Comparison of ENCODE assay signal across 15 cellular contexts in the genomic region with DNA sequence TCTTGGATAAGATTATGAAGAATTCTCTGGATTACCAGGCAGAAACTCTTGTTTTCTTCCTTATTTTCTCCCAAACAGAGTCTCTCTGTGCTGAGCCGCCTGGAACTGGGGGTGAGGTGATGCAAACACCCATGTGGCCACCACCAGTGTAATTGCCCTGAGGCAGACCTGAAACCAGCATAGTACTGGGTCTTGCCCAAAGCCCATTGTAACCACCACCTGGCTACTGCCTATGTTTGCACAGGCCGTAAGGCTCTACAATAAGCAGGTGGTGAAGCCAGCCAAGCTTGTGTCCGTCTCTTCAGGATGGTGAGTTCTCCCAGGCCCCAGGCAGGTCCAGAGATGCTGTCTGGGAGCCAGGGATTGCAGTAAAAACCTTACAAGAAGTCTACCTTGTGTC. TPM values are rescaled to one million over a fixed set of nuclear protein-coding genes. Genes with fewer than 3 reads are reported as not detected.
DNase-seq lines count a peak whose midpoint lies in the region; ATAC-seq and TF ChIP-seq lines count a peak whose summit lies in the region.
"Had no signal": no experiment of that assay in that cellular context is flagged by ENCODE, and none has a peak within 500 bp of the region (broad histone marks: within the 10 kb centered on the region; RNA-seq: fewer than 3 reads in every experiment).

No MANE protein-coding gene starts in this region.

- H3K27me3 Mint-ChIP-seq in nephron progenitor cell (ENCODE audit: low read depth, poor library complexity) = peaks cover 4% of the 10 kb centered on the region

- peak overlapping the region; percentile 23 for H3K27ac Mint-ChIP-seq in nephron progenitor cell
- no peak overlapping the region for H3K27ac Mint-ChIP-seq in activated naive CD4-positive, alpha-beta T cell treated with anti-CD3 and anti-CD28 coated beads, Interleukin-2, amount 50 U/mL, for 72 hours
- H3K27ac Mint-ChIP-seq: CD14-positive monocyte; CD8-positive, alpha-beta T cell had no signal

- H3K4me3 Mint-ChIP-seq in nephron progenitor cell = no peak overlapping the region
- H3K4me3 Mint-ChIP-seq: CD14-positive monocyte; CD8-positive, alpha-beta T cell had no signal

- no peak overlapping the region for H3K27ac ChIP-seq in brain microvascular endothelial cell
- H3K27ac ChIP-seq: A549 had no signal

- H3K36me3 Mint-ChIP-seq in nephron progenitor cell (ENCODE audit: low read depth) = peaks cover 46% of the 10 kb centered on the region
- H3K36me3 Mint-ChIP-seq in activated naive CD4-positive, alpha-beta T cell treated with anti-CD3 and anti-CD28 coated beads, Interleukin-2, amount 50 U/mL, for 72 hours = peaks cover 10 to 27% of the 10 kb centered on the region in 2 donors

- H3K4me3 ChIP-seq in brain microvascular endothelial cell (ENCODE audit: low read depth, low read length) = no peak overlapping the region
- H3K4me3 ChIP-seq: A549, HAP-1, K562 had no signal

- DNase-seq in COLO668 (lab: John Stamatoyannopoulos, UW; ENCODE audit: unreplicated experiment) (peak; percentile 92), DMS53 (lab: John Stamatoyannopoulos, UW) (peak; percentile 69), NCI-H146 treated with DMSO at 0.1 percent for 48 hours (lab: John Stamatoyannopoulos, UW; ENCODE audit: unreplicated experiment) (peak; percentile 71), nephron progenitor cell (no peak), iPS-NIHi11 (ENCODE audit: low spot score) (no peak), brain microvascular endothelial cell (no peak), NCI-H2227 (lab: John Stamatoyannopoulos, UW; ENCODE audit: unreplicated experiment) (no peak)
- DNase-seq in activated naive CD4-positive, alpha-beta T cell treated with anti-CD3 and anti-CD28 coated beads, Interleukin-2, amount 50 U/mL, for 72 hours (ENCODE audit: low spot score in 2 of 2) = no peak
- DNase-seq: Caco-2; CD8-positive, alpha-beta T cell; DMS79 had no signal

- ATAC-seq in activated naive CD4-positive, alpha-beta T cell treated with anti-CD3 and anti-CD28 coated beads, Interleukin-2, amount 50 U/mL, for 72 hours = no peak
- ATAC-seq: A549; CD8-positive, alpha-beta T cell; K562 had no signal

- TF ChIP-seq CTCF in nephron progenitor cell (IDR thresholded peaks at IDR 0.05) = no peak
- TF ChIP-seq CTCF in brain microvascular endothelial cell (IDR thresholded peaks at IDR 0.05; ENCODE audit: low read depth, low read length, missing control alignments) = no peak

- in situ Hi-C loops in brain microvascular endothelial cell (cut with HindIII; ENCODE audit: low pct_ligation_motif_present, low sequenced_read_pairs) = no loop called here

- no peaks in the 10 kb centered on the region for H3K4me1 Mint-ChIP-seq in nephron progenitor cell
- H3K4me1 Mint-ChIP-seq: CD14-positive monocyte had no signal

- H3K36me3 ChIP-seq in brain microvascular endothelial cell (replicated peaks) = no peaks in the 10 kb centered on the region
- H3K36me3 ChIP-seq: HAP-1 had no signal

- H3K9me3 Mint-ChIP-seq in nephron progenitor cell = peaks cover 47% of the 10 kb centered on the region
- peaks cover 7 to 18% of the 10 kb centered on the region in 2 donors for H3K9me3 Mint-ChIP-seq in activated naive CD4-positive, alpha-beta T cell treated with anti-CD3 and anti-CD28 coated beads, Interleukin-2, amount 50 U/mL, for 72 hours

- no peaks in the 10 kb centered on the region for H3K27me3 ChIP-seq in brain microvascular endothelial cell (replicated peaks)

RNA-seq across cellular contexts. Expression of a gene that starts 18.9 kb away (rescaled TPM):
- 1 to 10 TPM; 3.6 to 4.6 TPM for total RNA-seq in activated naive CD4-positive, alpha-beta T cell treated with anti-CD3 and anti-CD28 coated beads, Interleukin-2, amount 50 U/mL, for 72 hours

RNA-seq across cellular contexts. Expression of a gene that starts 50.1 kb away (rescaled TPM):
- total RNA-seq in activated naive CD4-positive, alpha-beta T cell treated with anti-CD3 and anti-CD28 coated beads, Interleukin-2, amount 50 U/mL, for 72 hours = 10 to 100 TPM; 25.8 to 39.1 TPM

Comparison
In these comparisons a context has a peak if more than half of its experiments do, and no peak if none do; other contexts are left out.
1. DNase-seq: peak in COLO668 (single experiment), DMS53 (single experiment) and NCI-H146 treated with DMSO at 0.1 percent for 48 hours (single experiment); none in nephron progenitor cell (single experiment), iPS-NIHi11 (single experiment), brain microvascular endothelial cell (single experiment), activated naive CD4-positive, alpha-beta T cell treated with anti-CD3 and anti-CD28 coated beads, Interleukin-2, amount 50 U/mL, for 72 hours (0 of 2) and NCI-H2227 (single experiment).